10 cellular contexts compared by ENCODE assay signal in genomic region chr2:54092940-54093339, GRCh38. TPM values are rescaled to one million over a fixed set of nuclear protein-coding genes. Genes with fewer than 3 reads are reported as not detected.
DNase-seq lines count a peak whose midpoint lies in the region; ATAC-seq and TF ChIP-seq lines count a peak whose summit lies in the region.
"Had no signal": no experiment of that assay in that cellular context is flagged by ENCODE, and none has a peak within 500 bp of the region (broad histone marks: within the 10 kb centered on the region; RNA-seq: fewer than 3 reads in every experiment).

No MANE protein-coding gene starts in this region.

- H3K27me3 ChIP-seq in endodermal cell (ENCODE audit: control insufficient read depth, insufficient read depth, low read length, poor library complexity, severe bottlenecking) (no peaks in the 10 kb centered on the region), transverse colon (no peaks in the 10 kb centered on the region)

- no peaks in the 10 kb centered on the region for H3K36me3 ChIP-seq in endodermal cell (ENCODE audit: control insufficient read depth, insufficient read depth, low read length)
- H3K36me3 ChIP-seq in transverse colon, result no peaks in the 10 kb centered on the region

- peak; percentile 58 for DNase-seq in endodermal cell
- no peak for DNase-seq in transverse colon
- no peak for DNase-seq in SW480 (ENCODE audit: low spot score)
- no peak for DNase-seq in Right ventricle myocardium superior
- no peak for DNase-seq in stimulated activated CD4-positive, alpha-beta T cell treated with anti-CD3 and anti-CD28 coated beads, Interleukin-2, amount 100 ng/mL, for 24 hours

- H3K4me3 Mint-ChIP-seq in endodermal cell, result no peak overlapping the region

- peaks cover 31% of the 10 kb centered on the region for H3K4me1 Mint-ChIP-seq in endodermal cell

- peaks cover 7% of the 10 kb centered on the region for H3K9me3 ChIP-seq in endodermal cell (ENCODE audit: control insufficient read depth, low read length)
- no peaks in the 10 kb centered on the region for H3K9me3 ChIP-seq in transverse colon

- no peak overlapping the region for H3K27ac Mint-ChIP-seq in endodermal cell

- in situ Hi-C loops in transverse colon (cut with MboI; ENCODE audit: low pct_ligation_motif_present in 1 of 4, low pct_unique_long_range_greater_than_20kb in 1 of 4, low sequenced_read_pairs in 3 of 4), result no loop called here

- no peaks in the 10 kb centered on the region for H3K27me3 Mint-ChIP-seq in endodermal cell (ENCODE audit: insufficient read depth)

- TF ChIP-seq CTCF in endodermal cell (conservative IDR thresholded peaks at IDR 0.05), result no peak
- TF ChIP-seq CTCF in transverse colon (IDR thresholded peaks at IDR 0.05), result no peak

- TF ChIP-seq EP300 in transverse colon (IDR thresholded peaks at IDR 0.05; ENCODE audit: low read depth), result no peak

- 52 to 89% methylated on average over 1 to 4 of the region's 4 CpGs for WGBS in endodermal cell (ENCODE audit: insufficient coverage in 1 of 2, insufficient read length in 1 of 2), 2 experiments
- 71 to 83% methylated on average over 1 to 4 of the region's 4 CpGs for WGBS in transverse colon (ENCODE audit: low coverage in 1 of 2), 2 donors

- TF ChIP-seq POLR2A in GM18526 (IDR thresholded peaks at IDR 0.05; ENCODE audit: extremely low read depth, insufficient read length) (peak; percentile 33), transverse colon (IDR thresholded peaks at IDR 0.05) (no peak)

- peaks cover 13% of the 10 kb centered on the region for H3K4me1 ChIP-seq in endodermal cell (ENCODE audit: control insufficient read depth, insufficient read depth, low read length)
- no peaks in the 10 kb centered on the region for H3K4me1 ChIP-seq in transverse colon

- H3K9me3 Mint-ChIP-seq in endodermal cell, result peaks cover 23% of the 10 kb centered on the region

- peaks cover 4% of the 10 kb centered on the region for H3K36me3 Mint-ChIP-seq in endodermal cell (ENCODE audit: low read depth)

- H3K4me3 ChIP-seq in endodermal cell (ENCODE audit: low read length) (no peak overlapping the region), transverse colon (no peak overlapping the region)
- H3K4me3 ChIP-seq: skin epidermis had no signal

- intact Hi-C loops in transverse colon (cut with DNase I; ENCODE audit: low total_unique reads) (no loop called here), Right ventricle myocardium superior (cut with DNase I) (no loop called here)

- H3K27ac ChIP-seq in endodermal cell (ENCODE audit: low read depth, low read length), result no peak overlapping the region
- peak overlapping the region in 1 of 4 donors; percentile 5 for H3K27ac ChIP-seq in transverse colon

- H3K9ac ChIP-seq in endodermal cell (ENCODE audit: extremely low read depth, low read length, poor library complexity, severe bottlenecking), result no peak overlapping the region

- peak; percentile 59 for ATAC-seq in GM21447 (IDR thresholded peaks at IDR 0.05; ENCODE audit: unreplicated experiment)
- peak; percentile 65 for ATAC-seq in HG03432 (IDR thresholded peaks at IDR 0.05; ENCODE audit: unreplicated experiment)
- no peak for ATAC-seq in Right ventricle myocardium superior (ENCODE audit: poor library complexity)
- ATAC-seq: Panc1 had no signal

RNA-seq across cellular contexts. Expression of gene ACYP2, which starts 22.5 kb away (rescaled TPM):
- total RNA-seq in endodermal cell (1 to 10 TPM; 7.4 to 8.6 TPM), transverse colon (10 to 100 TPM in 3 of 4 donors, 1 to 10 TPM in 1; 1.6 to 77.4 (median 11.4) TPM), Right ventricle myocardium superior (64.2 TPM)
- polyA plus RNA-seq in endodermal cell (2013, experiment 1 of 2), result 15.8 TPM
- 16.5 TPM for polyA plus RNA-seq in endodermal cell (2013, experiment 2 of 2)
